7 cellular contexts compared by ENCODE assay signal in genomic region chr10:17557459-17557858, GRCh38.
"Had no signal": no experiment of that assay in that cellular context is flagged by ENCODE, and none has a peak within 500 bp of the region (broad histone marks: within the 10 kb centered on the region; RNA-seq: fewer than 3 reads in every experiment).

No MANE protein-coding gene starts in this region.

- H2AFZ ChIP-seq: GM23248 had no signal

- H3K9me3 ChIP-seq: HAP-1 had no signal

- H3K27ac ChIP-seq: GM23248 had no signal

- H3K36me3 ChIP-seq: HAP-1 had no signal

- DNase-seq: GM23248, GOT3, H7, IMR-90, KBM-7 had no signal

- H3K4me1 ChIP-seq: HAP-1 had no signal

- H3K4me3 ChIP-seq: GM23248, HAP-1 had no signal

- FAIRE-seq: HTR-8/SVneo had no signal

- H3K9ac ChIP-seq: GM23248 had no signal
